ENCODE assay signal across 2 cellular contexts in the genomic region with DNA sequence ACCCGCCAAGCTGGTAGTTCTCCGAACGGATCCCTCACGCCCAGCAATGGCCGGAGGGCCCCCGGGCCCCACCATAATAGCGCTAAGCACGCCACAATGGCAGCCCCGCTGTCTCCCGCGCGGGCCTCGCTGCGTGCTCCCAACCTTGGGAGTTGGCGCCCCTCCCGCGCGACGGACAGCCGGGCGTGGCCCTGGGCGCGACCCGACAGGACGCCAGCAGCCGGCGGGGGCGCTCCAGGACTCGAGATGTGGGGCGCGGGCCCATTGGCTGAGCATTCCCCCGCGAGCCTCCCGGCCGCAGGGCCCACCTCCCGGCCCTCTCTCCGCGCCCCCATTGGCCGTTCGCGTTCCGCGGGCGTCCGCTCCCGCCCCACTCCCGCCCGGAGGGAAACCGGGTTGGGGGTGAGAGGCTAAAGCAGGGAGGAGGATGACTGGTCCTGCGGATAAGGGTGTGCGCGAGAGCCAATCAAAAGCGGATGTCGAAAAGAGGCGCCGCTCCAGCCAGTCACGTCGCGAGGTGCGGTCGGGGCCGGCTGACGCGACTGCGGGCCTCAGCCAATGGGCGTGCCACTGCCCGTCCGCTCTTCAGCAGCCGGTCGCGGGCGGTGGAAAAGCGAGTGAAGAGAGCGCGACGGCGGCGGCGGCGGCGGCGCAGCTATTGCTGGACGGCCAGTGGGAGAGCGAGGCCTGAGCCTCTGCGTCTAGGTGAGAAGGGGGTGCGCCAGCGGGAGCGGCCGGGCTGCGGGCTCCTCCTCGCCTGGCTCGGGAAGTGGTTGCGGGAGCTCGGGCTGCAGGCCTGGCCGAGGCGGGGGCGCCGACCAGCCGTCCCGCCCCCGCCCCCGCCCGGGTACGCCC.
TF ChIP-seq lines count a peak whose summit lies in the region.

A gene with protein sequence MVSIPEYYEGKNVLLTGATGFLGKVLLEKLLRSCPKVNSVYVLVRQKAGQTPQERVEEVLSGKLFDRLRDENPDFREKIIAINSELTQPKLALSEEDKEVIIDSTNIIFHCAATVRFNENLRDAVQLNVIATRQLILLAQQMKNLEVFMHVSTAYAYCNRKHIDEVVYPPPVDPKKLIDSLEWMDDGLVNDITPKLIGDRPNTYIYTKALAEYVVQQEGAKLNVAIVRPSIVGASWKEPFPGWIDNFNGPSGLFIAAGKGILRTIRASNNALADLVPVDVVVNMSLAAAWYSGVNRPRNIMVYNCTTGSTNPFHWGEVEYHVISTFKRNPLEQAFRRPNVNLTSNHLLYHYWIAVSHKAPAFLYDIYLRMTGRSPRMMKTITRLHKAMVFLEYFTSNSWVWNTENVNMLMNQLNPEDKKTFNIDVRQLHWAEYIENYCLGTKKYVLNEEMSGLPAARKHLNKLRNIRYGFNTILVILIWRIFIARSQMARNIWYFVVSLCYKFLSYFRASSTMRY (plus strand): TSS at position 567 of the 855 bp plus-strand sequence. CDS start 26,098 bp downstream, outside the sequence.

TF ChIP-seq in liver, 16 proteins besides CTCF, POLR2A, EP300 and RAD21:
- TF ChIP-seq GABPA (IDR thresholded peaks at IDR 0.05 in 1 of 2, conservative IDR thresholded peaks at IDR 0.05 in 1 of 2) (no peak), SP1 (IDR thresholded peaks at IDR 0.05) (peak; percentile 79), RXRA (IDR thresholded peaks at IDR 0.05) (no peak), EGR1 (IDR thresholded peaks at IDR 0.05; ENCODE audit: low read depth in 2 of 2) (no peak), JUND (IDR thresholded peaks at IDR 0.05) (no peak), REST (IDR thresholded peaks at IDR 0.05) (no peak), YY1 (IDR thresholded peaks at IDR 0.05) (peak; percentile 14), ATF3 (IDR thresholded peaks at IDR 0.05) (no peak), HNF4A (conservative IDR thresholded peaks at IDR 0.05) (no peak), NR2F2 (IDR thresholded peaks at IDR 0.05) (peak; percentile 38), TAF1 (conservative IDR thresholded peaks at IDR 0.05) (no peak), MAX (IDR thresholded peaks at IDR 0.05) (no peak)
- TF ChIP-seq, protein P1, sequence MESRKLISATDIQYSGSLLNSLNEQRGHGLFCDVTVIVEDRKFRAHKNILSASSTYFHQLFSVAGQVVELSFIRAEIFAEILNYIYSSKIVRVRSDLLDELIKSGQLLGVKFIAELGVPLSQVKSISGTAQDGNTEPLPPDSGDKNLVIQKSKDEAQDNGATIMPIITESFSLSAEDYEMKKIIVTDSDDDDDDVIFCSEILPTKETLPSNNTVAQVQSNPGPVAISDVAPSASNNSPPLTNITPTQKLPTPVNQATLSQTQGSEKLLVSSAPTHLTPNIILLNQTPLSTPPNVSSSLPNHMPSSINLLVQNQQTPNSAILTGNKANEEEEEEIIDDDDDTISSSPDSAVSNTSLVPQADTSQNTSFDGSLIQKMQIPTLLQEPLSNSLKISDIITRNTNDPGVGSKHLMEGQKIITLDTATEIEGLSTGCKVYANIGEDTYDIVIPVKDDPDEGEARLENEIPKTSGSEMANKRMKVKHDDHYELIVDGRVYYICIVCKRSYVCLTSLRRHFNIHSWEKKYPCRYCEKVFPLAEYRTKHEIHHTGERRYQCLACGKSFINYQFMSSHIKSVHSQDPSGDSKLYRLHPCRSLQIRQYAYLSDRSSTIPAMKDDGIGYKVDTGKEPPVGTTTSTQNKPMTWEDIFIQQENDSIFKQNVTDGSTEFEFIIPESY (IDR thresholded peaks at IDR 0.05) = no peak

TF ChIP-seq in HepG2, 621 proteins besides CTCF, POLR2A, EP300 and RAD21:
- TF ChIP-seq ATF6 (CRISPR knock-in tag; conservative IDR thresholded peaks at IDR 0.05) (no peak), TMF1 (CRISPR knock-in tag; IDR thresholded peaks at IDR 0.05; ENCODE audit: low read depth) (no peak)
TF ChIP-seq in HepG2: peak in this region for 0.
